ENCODE assay signal across 1 cellular context in genomic region chr6:33585403-33586107, GRCh38.
TF ChIP-seq lines count a peak whose summit lies in the region.

No MANE protein-coding gene starts in this region.

TF ChIP-seq in HepG2, 621 proteins besides CTCF, POLR2A, EP300 and RAD21 (continued from another document and continues in another):
- TF ChIP-seq ZNF512 (CRISPR knock-in tag; IDR thresholded peaks at IDR 0.05) (no peak), ZBTB8A (CRISPR knock-in tag; IDR thresholded peaks at IDR 0.05; ENCODE audit: borderline replicate concordance, low read depth) (no peak), ZNF891 (CRISPR knock-in tag; IDR thresholded peaks at IDR 0.05) (0 out of 2 replicates have a peak, but pooled peaks have one; percentile 20), AKAP8 (CRISPR knock-in tag; IDR thresholded peaks at IDR 0.05) (no peak), STAG1 (CRISPR knock-in tag; IDR thresholded peaks at IDR 0.05) (peak; percentile 99), GPBP1L1 (CRISPR knock-in tag; IDR thresholded peaks at IDR 0.05) (no peak), ZNF17 (CRISPR knock-in tag; IDR thresholded peaks at IDR 0.05) (no peak), HNRNPH1 (optimal IDR thresholded peaks at IDR 0.05; ENCODE audit: low read depth, low read length) (no peak), ZNF235 (CRISPR knock-in tag; IDR thresholded peaks at IDR 0.05; ENCODE audit: borderline replicate concordance) (no peak), ZNF75D (CRISPR knock-in tag; IDR thresholded peaks at IDR 0.05; ENCODE audit: borderline replicate concordance) (no peak), ELF3 (CRISPR knock-in tag; IDR thresholded peaks at IDR 0.05) (peak; percentile 78), ZNF329 (CRISPR knock-in tag; IDR thresholded peaks at IDR 0.05; ENCODE audit: low read depth) (0 out of 2 replicates have a peak, but pooled peaks have one; percentile 32), ZNF143 (CRISPR knock-in tag; IDR thresholded peaks at IDR 0.05) (peak; percentile 82), ZNF362 (CRISPR knock-in tag; IDR thresholded peaks at IDR 0.05; ENCODE audit: borderline replicate concordance) (no peak), KMT2A (CRISPR knock-in tag; IDR thresholded peaks at IDR 0.05) (0 out of 2 replicates have a peak, but pooled peaks have one; percentile 28), ZNF24 (IDR thresholded peaks at IDR 0.05) (no peak), ZNF430 (CRISPR knock-in tag; IDR thresholded peaks at IDR 0.05) (no peak), ZNF333 (CRISPR knock-in tag; IDR thresholded peaks at IDR 0.05; ENCODE audit: borderline replicate concordance) (0 out of 2 replicates have a peak, but pooled peaks have one; percentile 48), ZBTB14 (CRISPR knock-in tag; IDR thresholded peaks at IDR 0.05) (no peak), ARNTL (CRISPR knock-in tag; IDR thresholded peaks at IDR 0.05) (0 out of 2 replicates have a peak, but pooled peaks have one; percentile 20), HMG20A (CRISPR knock-in tag; IDR thresholded peaks at IDR 0.05; ENCODE audit: borderline replicate concordance) (peak; percentile 22; the same call in 1 of the 2 replicates), NAIF1 (CRISPR knock-in tag; IDR thresholded peaks at IDR 0.05; ENCODE audit: borderline replicate concordance) (no peak), IKZF5 (CRISPR knock-in tag; IDR thresholded peaks at IDR 0.05) (0 out of 2 replicates have a peak, but pooled peaks have one; percentile 65), ZNF646 (CRISPR knock-in tag; IDR thresholded peaks at IDR 0.05) (no peak), NRL (CRISPR knock-in tag; IDR thresholded peaks at IDR 0.05; ENCODE audit: borderline replicate concordance) (peak; percentile 94; the same call in 1 of the 2 replicates), ZBTB33 (CRISPR knock-in tag; IDR thresholded peaks at IDR 0.05) (peak; percentile 66), ZNF782 (CRISPR knock-in tag; IDR thresholded peaks at IDR 0.05; ENCODE audit: borderline replicate concordance) (0 out of 2 replicates have a peak, but pooled peaks have one; percentile 71), ZNF12 (CRISPR knock-in tag; IDR thresholded peaks at IDR 0.05) (0 out of 2 replicates have a peak, but pooled peaks have one; percentile 19), ZFX (CRISPR knock-in tag; IDR thresholded peaks at IDR 0.05; ENCODE audit: low read depth) (peak; percentile 68; the same call in 1 of the 2 replicates), ETV5 (CRISPR knock-in tag; IDR thresholded peaks at IDR 0.05; ENCODE audit: borderline replicate concordance) (peak; percentile 38; the same call in 1 of the 2 replicates), CEBPB (IDR thresholded peaks at IDR 0.05; ENCODE audit: borderline replicate concordance, low read depth, low read length) (no peak), ZNF672 (CRISPR knock-in tag; IDR thresholded peaks at IDR 0.05) (no peak), SKI (IDR thresholded peaks at IDR 0.05; ENCODE audit: partially characterized antibody) (peak; percentile 12), BHLHE40 (IDR thresholded peaks at IDR 0.05; ENCODE audit: low read length) (peak; percentile 55), RARG (CRISPR knock-in tag; IDR thresholded peaks at IDR 0.05; ENCODE audit: low read depth) (no peak), GATA4 (IDR thresholded peaks at IDR 0.05; ENCODE audit: borderline replicate concordance, low read depth) (no peak), RELA (CRISPR knock-in tag; IDR thresholded peaks at IDR 0.05) (0 out of 2 replicates have a peak, but pooled peaks have one; percentile 65), ZIK1 (CRISPR knock-in tag; IDR thresholded peaks at IDR 0.05; ENCODE audit: borderline replicate concordance, low read depth) (no peak), HIVEP1 (CRISPR knock-in tag; IDR thresholded peaks at IDR 0.05) (no peak), USF2 (IDR thresholded peaks at IDR 0.05; ENCODE audit: low read depth, low read length) (peak; percentile 66), USF2 (CRISPR knock-in tag; IDR thresholded peaks at IDR 0.05; ENCODE audit: borderline replicate concordance) (peak; percentile 74; the same call in 1 of the 2 replicates), ZNF768 (CRISPR knock-in tag; IDR thresholded peaks at IDR 0.05) (peak; percentile 33; the same call in 1 of the 2 replicates), ZSCAN31 (CRISPR knock-in tag; IDR thresholded peaks at IDR 0.05; ENCODE audit: low read depth) (no peak), ZNF816 (CRISPR knock-in tag; IDR thresholded peaks at IDR 0.05; ENCODE audit: borderline replicate concordance) (no peak), ZKSCAN8 (CRISPR knock-in tag; IDR thresholded peaks at IDR 0.05; ENCODE audit: borderline replicate concordance) (0 out of 2 replicates have a peak, but pooled peaks have one; percentile 20), ZNF749 (CRISPR knock-in tag; IDR thresholded peaks at IDR 0.05; ENCODE audit: borderline replicate concordance) (no peak), KLF13 (CRISPR knock-in tag; IDR thresholded peaks at IDR 0.05) (no peak), GZF1 (CRISPR knock-in tag; IDR thresholded peaks at IDR 0.05) (no peak)
